ENCODE assay signal across 1 cellular context in genomic region chr10:103772096-103772845, GRCh38.
A peak's percentile ranks its signal among the peaks of the same experiment; 100 is the strongest.
TF ChIP-seq lines count a peak whose summit lies in the region.

No MANE protein-coding gene starts in this region.

TF ChIP-seq in HEK293, 187 proteins besides CTCF, POLR2A, EP300 and RAD21 (continued from another document and continues in another):
- TF ChIP-seq ZBTB49 (tag by site-specific recombination; IDR thresholded peaks at IDR 0.05; ENCODE audit: low read depth) (no peak), ZNF639 (tag by site-specific recombination; IDR thresholded peaks at IDR 0.05) (no peak), ZNF624 (tag by site-specific recombination; IDR thresholded peaks at IDR 0.05) (no peak), ZNF747 (tag by site-specific recombination; IDR thresholded peaks at IDR 0.05) (no peak), SP3 (tag by site-specific recombination; IDR thresholded peaks at IDR 0.05) (peak; percentile 89), WT1 (tag by site-specific recombination; IDR thresholded peaks at IDR 0.05) (0 out of 2 replicates have a peak, but pooled peaks have one; percentile 30), ZNF600 (tag by site-specific recombination; IDR thresholded peaks at IDR 0.05) (peak; percentile 98), ZNF335 (tag by site-specific recombination; conservative IDR thresholded peaks at IDR 0.05) (peak; percentile 81), ZNF558 (tag by site-specific recombination; IDR thresholded peaks at IDR 0.05) (no peak), FEZF1 (tag by site-specific recombination; IDR thresholded peaks at IDR 0.05) (no peak), ZXDB (tag by site-specific recombination; IDR thresholded peaks at IDR 0.05) (peak; percentile 87; the same call in 1 of the 2 replicates), KLF16 (tag by site-specific recombination; IDR thresholded peaks at IDR 0.05) (peak; percentile 82), ZBTB48 (tag by site-specific recombination; IDR thresholded peaks at IDR 0.05) (peak; percentile 80; the same call in 1 of the 2 replicates), ZNF112 (tag by site-specific recombination; IDR thresholded peaks at IDR 0.05) (no peak), ZNF830 (tag by site-specific recombination; IDR thresholded peaks at IDR 0.05; ENCODE audit: low read depth) (no peak), ZBTB11 (tag by site-specific recombination; conservative IDR thresholded peaks at IDR 0.05; ENCODE audit: low read depth) (no peak), ZNF114 (tag by site-specific recombination; IDR thresholded peaks at IDR 0.05) (no peak), ZNF248 (tag by site-specific recombination; IDR thresholded peaks at IDR 0.05) (no peak), ZBTB26 (tag by site-specific recombination; optimal IDR thresholded peaks at IDR 0.05) (peak; percentile 32), ZNF274 (IDR thresholded peaks at IDR 0.05; ENCODE audit: low read length) (no peak), ZNF274 (tag by site-specific recombination; IDR thresholded peaks at IDR 0.05; ENCODE audit: borderline replicate concordance) (no peak), MEIS1 (CRISPR knock-in tag; IDR thresholded peaks at IDR 0.05; ENCODE audit: borderline replicate concordance) (no peak), ZNF670 (tag by site-specific recombination; IDR thresholded peaks at IDR 0.05; ENCODE audit: low read depth) (no peak), HIC1 (tag by site-specific recombination; IDR thresholded peaks at IDR 0.05) (0 out of 2 replicates have a peak, but pooled peaks have one; percentile 14), ZNF23 (tag by site-specific recombination; IDR thresholded peaks at IDR 0.05; ENCODE audit: borderline replicate concordance) (no peak), ZNF785 (tag by site-specific recombination; IDR thresholded peaks at IDR 0.05) (no peak), ZFP69B (tag by site-specific recombination; IDR thresholded peaks at IDR 0.05) (peak; percentile 89), ZNF571 (tag by site-specific recombination; IDR thresholded peaks at IDR 0.05) (no peak), GFI1B (tag by site-specific recombination; IDR thresholded peaks at IDR 0.05) (no peak), ZNF26 (tag by site-specific recombination; IDR thresholded peaks at IDR 0.05) (no peak), PRDM1 (tag by site-specific recombination; IDR thresholded peaks at IDR 0.05) (peak; percentile 47; the same call in 1 of the 2 replicates), ZNF292 (tag by site-specific recombination; IDR thresholded peaks at IDR 0.05; ENCODE audit: borderline replicate concordance, low read depth) (no peak), ZNF704 (tag by site-specific recombination; IDR thresholded peaks at IDR 0.05) (no peak), HOXC10 (CRISPR knock-in tag; IDR thresholded peaks at IDR 0.05) (no peak), ZBTB44 (tag by site-specific recombination; IDR thresholded peaks at IDR 0.05) (no peak), ZSCAN30 (tag by site-specific recombination; IDR thresholded peaks at IDR 0.05) (0 out of 2 replicates have a peak, but pooled peaks have one; percentile 21), RBAK (tag by site-specific recombination; IDR thresholded peaks at IDR 0.05) (no peak), ZSCAN4 (tag by site-specific recombination; IDR thresholded peaks at IDR 0.05) (no peak), ZNF837 (tag by site-specific recombination; IDR thresholded peaks at IDR 0.05) (no peak), ZBTB6 (tag by site-specific recombination; IDR thresholded peaks at IDR 0.05) (no peak), IKZF3 (tag by site-specific recombination; IDR thresholded peaks at IDR 0.05) (no peak), ZNF341 (tag by site-specific recombination; IDR thresholded peaks at IDR 0.05; ENCODE audit: low read depth) (peak; percentile 99), ZNF398 (tag by site-specific recombination; IDR thresholded peaks at IDR 0.05) (no peak)
